8 cellular contexts compared by ENCODE assay signal in genomic region chr11:14499178-14499559, GRCh38. TPM values are rescaled to one million over a fixed set of nuclear protein-coding genes. Genes with fewer than 3 reads are reported as not detected.
A peak's percentile ranks its signal among the peaks of the same experiment; 100 is the strongest.
DNase-seq lines count a peak whose midpoint lies in the region; ATAC-seq lines count a peak whose summit lies in the region.

No MANE protein-coding gene starts in this region.

- H3K27me3 ChIP-seq in trophoblast cell (ENCODE audit: insufficient read depth, low read length): no peaks in the 10 kb centered on the region

- peaks cover 4% of the 10 kb centered on the region for H3K79me1 ChIP-seq in trophoblast cell (ENCODE audit: low read length)

- peak overlapping the region; percentile 91 for H3K9ac ChIP-seq in trophoblast cell (ENCODE audit: low read length)

- peak overlapping the region; percentile 77 for H3K18ac ChIP-seq in trophoblast cell (ENCODE audit: low read length)

- ATAC-seq in GM21723 (IDR thresholded peaks at IDR 0.05; ENCODE audit: unreplicated experiment): peak; percentile 14
- ATAC-seq in GM18861 (IDR thresholded peaks at IDR 0.05; ENCODE audit: unreplicated experiment): no peak

- H3K9me3 ChIP-seq in trophoblast cell (ENCODE audit: insufficient read depth, low read depth, low read length): no peaks in the 10 kb centered on the region

- H3K4me2 ChIP-seq in trophoblast cell (ENCODE audit: low read length): peak overlapping the region; percentile 77

- no peak overlapping the region for H3K23ac ChIP-seq in trophoblast cell (ENCODE audit: low read length)

- H3K79me2 ChIP-seq in trophoblast cell (ENCODE audit: control insufficient read depth, insufficient read depth, low read length, poor library complexity): peaks cover 9% of the 10 kb centered on the region

- H2BK5ac ChIP-seq in trophoblast cell (ENCODE audit: low read depth, low read length, poor library complexity): peak overlapping the region; percentile 64

- H4K8ac ChIP-seq in trophoblast cell (ENCODE audit: low read depth, low read length): peak overlapping the region; percentile 3

- H3K4me1 ChIP-seq in trophoblast cell (ENCODE audit: control insufficient read depth in 1 of 2, insufficient read depth in 2 of 2, low read length in 2 of 2): no peaks in the 10 kb centered on the region

- H3K36me3 ChIP-seq in trophoblast cell (ENCODE audit: control insufficient read depth in 1 of 2, insufficient read depth in 2 of 2, low read length in 2 of 2): peaks cover 10% of the 10 kb centered on the region in 2 experiments

- H4K12ac ChIP-seq in trophoblast cell (ENCODE audit: low read depth, low read length): peak overlapping the region; percentile 88

- H2AK5ac ChIP-seq in trophoblast cell (ENCODE audit: low read length): peak overlapping the region; percentile 1

- H2BK120ac ChIP-seq in trophoblast cell (ENCODE audit: insufficient read depth, low read length, poor library complexity): no peak overlapping the region

- no peak overlapping the region for H3K27ac ChIP-seq in trophoblast cell (ENCODE audit: low read depth, low read length)

- H3K4ac ChIP-seq in trophoblast cell (ENCODE audit: low read depth, low read length): peak overlapping the region; percentile 41

- H3K14ac ChIP-seq in trophoblast cell (ENCODE audit: low read length): peak overlapping the region; percentile 91

- H4K91ac ChIP-seq in trophoblast cell (ENCODE audit: low read depth, low read length): peak overlapping the region; percentile 95

- DNase-seq in D341Med (ENCODE audit: low spot score) (peak; percentile 64), NAMALWA (ENCODE audit: low spot score) (peak; percentile 60), globus pallidus (ENCODE audit: low spot score) (peak; percentile 47), trophoblast cell (peak in 1 of 2 donors; percentile 14), iPS-NIHi11 (ENCODE audit: low spot score) (no peak)
- peak; percentile 22 for DNase-seq in activated T-helper 9 cell treated with anti-CD3 and anti-CD28 coated beads, Interleukin-2, amount 50 U/mL, for 16 hours (ENCODE audit: low read depth)

- H2AFZ ChIP-seq in trophoblast cell (ENCODE audit: insufficient read depth, low read length, poor library complexity): no peak overlapping the region

- H2BK12ac ChIP-seq in trophoblast cell (ENCODE audit: low read length): no peak overlapping the region

- no CpG with 5 or more reads among the region's 19 CpGs for WGBS in trophoblast cell (ENCODE audit: extremely low coverage, insufficient coverage, insufficient read length)

- H3K4me3 ChIP-seq in trophoblast cell (ENCODE audit: low read depth, low read length): peak overlapping the region; percentile 99

RNA-seq across cellular contexts. Expression of gene COPB1, which starts 0.4 kb away (rescaled TPM):
- 122 and 123 TPM in 2 replicates for polyA plus RNA-seq in trophoblast cell (2013)

RNA-seq across cellular contexts. Expression of gene PSMA1, which starts 21.0 kb away (rescaled TPM):
- polyA plus RNA-seq in trophoblast cell (2013): 290 and 299 TPM in 2 replicates
